ENCODE assay signal across 32 cellular contexts in the genomic region with DNA sequence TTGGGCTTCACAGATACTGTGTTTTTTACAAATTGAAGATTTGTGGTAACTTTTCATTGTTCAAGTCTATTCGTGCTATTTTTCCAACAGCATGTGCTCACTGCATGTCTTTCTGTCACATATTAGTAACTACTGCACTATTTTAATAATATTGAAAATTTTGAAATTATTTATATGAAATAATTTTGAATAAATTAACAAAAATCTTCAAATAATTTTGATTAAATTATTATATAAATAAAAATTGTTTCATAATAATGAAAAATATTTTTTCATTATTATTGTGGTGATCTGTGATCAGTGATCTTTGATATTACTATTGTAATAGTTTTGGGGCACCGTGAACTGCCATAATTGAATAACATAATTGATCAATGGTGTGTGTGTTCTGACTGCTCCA.
"Had no signal": no experiment of that assay in that cellular context is flagged by ENCODE, and none has a peak within 500 bp of the region (broad histone marks: within the 10 kb centered on the region; RNA-seq: fewer than 3 reads in every experiment).

No MANE protein-coding gene starts in this region.

- H3K36me3 Mint-ChIP-seq: activated CD4-positive, alpha-beta memory T cell treated with anti-CD3 and anti-CD28 coated beads for 36 hours; activated naive CD8-positive, alpha-beta T cell had no signal

- DNase-seq: activated CD4-positive, alpha-beta memory T cell treated with anti-CD3 and anti-CD28 coated beads for 36 hours; activated CD4-positive, alpha-beta T cell treated with anti-CD3 and anti-CD28 coated beads for 36 hours; activated CD4-positive, alpha-beta T cell treated with anti-CD3 and anti-CD28 coated beads, Interleukin-2, amount 10 ng/mL, durations not matched to agents 24 days and 14 days; activated CD4-positive, CD25-positive, alpha-beta regulatory T cell; activated CD4-positive, CD25-positive, alpha-beta regulatory T cell treated with anti-CD3 and anti-CD28 coated beads, Interleukin-2, amount 50 U/mL, for 72 hours; activated effector memory CD4-positive, alpha-beta T cell treated with Interleukin-2 at 50 U/mL for 16 hours; activated gamma-delta T cell treated with Interleukin-2 at 50 U/mL for 16 hours; activated naive CD4-positive, alpha-beta T cell treated with anti-CD3 and anti-CD28 coated beads, Interleukin-2, amount 50 U/mL, for 16 hours; activated naive CD4-positive, alpha-beta T cell treated with Interleukin-2 at 50 U/mL for 16 hours; activated T-cell treated with anti-CD3 and anti-CD28 coated beads, Interleukin-2, amount 50 U/mL, for 4 hours; amniotic stem cell; anterior cingulate cortex; brain microvascular endothelial cell; dorsolateral prefrontal cortex; effector memory CD4-positive, alpha-beta T cell; endodermal cell; erythroblast; foreskin keratinocyte; heart right ventricle; T-helper 1 cell; T-helper 17 cell; T1000 had no signal

- H3K4me3 Mint-ChIP-seq: activated CD4-positive, alpha-beta memory T cell treated with anti-CD3 and anti-CD28 coated beads for 36 hours; activated CD4-positive, alpha-beta T cell treated with anti-CD3 and anti-CD28 coated beads for 36 hours; activated CD4-positive, alpha-beta T cell treated with anti-CD3 and anti-CD28 coated beads, Interleukin-2, amount 10 ng/mL, durations not matched to agents 24 days and 14 days; activated naive CD8-positive, alpha-beta T cell; activated T-cell treated with anti-CD3 and anti-CD28 coated beads, Interleukin-2, amount 50 U/mL, for 4 hours; activated T-helper 17 cell treated with anti-CD3 and anti-CD28 coated beads, Interleukin-2, amount 50 U/mL, for 72 hours; central memory CD8-positive, alpha-beta T cell; dendritic cell treated with granulocyte-macrophage colony-stimulating factor and Interleukin-4, amounts not matched to agents 40 ng/mL and 50 ng/mL, for 4 days; endodermal cell; T-helper 17 cell; T-helper 2 cell treated with Interferon-gamma antibody and Interleukin-4, amounts not matched to agents 5 μg/mL and 100 μg/mL, for 36 hours had no signal

- H3K4me1 Mint-ChIP-seq: activated CD4-positive, alpha-beta T cell treated with anti-CD3 and anti-CD28 coated beads, Interleukin-2, amount 10 ng/mL, durations not matched to agents 24 days and 14 days; activated T-helper 17 cell treated with anti-CD3 and anti-CD28 coated beads, Interleukin-2, amount 50 U/mL, for 72 hours; central memory CD8-positive, alpha-beta T cell had no signal

- FAIRE-seq: bronchial epithelial cell had no signal

- H3K27me3 ChIP-seq: brain microvascular endothelial cell, dorsolateral prefrontal cortex, esophagus muscularis mucosa, foreskin keratinocyte, gastroesophageal sphincter, heart right ventricle had no signal

- H3K27ac Mint-ChIP-seq: activated CD4-positive, alpha-beta memory T cell treated with anti-CD3 and anti-CD28 coated beads for 36 hours; activated CD4-positive, alpha-beta T cell treated with anti-CD3 and anti-CD28 coated beads for 36 hours; activated CD4-positive, alpha-beta T cell treated with anti-CD3 and anti-CD28 coated beads, Interleukin-2, amount 10 ng/mL, durations not matched to agents 24 days and 14 days; activated naive CD8-positive, alpha-beta T cell; activated T-helper 17 cell treated with anti-CD3 and anti-CD28 coated beads, Interleukin-2, amount 50 U/mL, for 72 hours; dendritic cell treated with granulocyte-macrophage colony-stimulating factor and Interleukin-4, amounts not matched to agents 40 ng/mL and 50 ng/mL, for 4 days; endodermal cell; T-helper 17 cell; T-helper 2 cell treated with Interferon-gamma antibody and Interleukin-4, amounts not matched to agents 5 μg/mL and 100 μg/mL, for 36 hours had no signal

- H3K9me3 ChIP-seq: esophagus muscularis mucosa, gastroesophageal sphincter, heart right ventricle had no signal

- H3K4me3 ChIP-seq: coronary artery, dorsolateral prefrontal cortex, esophagus muscularis mucosa, gastroesophageal sphincter, heart right ventricle had no signal

- H3K27ac ChIP-seq: brain microvascular endothelial cell, coronary artery, dorsolateral prefrontal cortex, esophagus muscularis mucosa, foreskin keratinocyte, gastroesophageal sphincter, heart right ventricle, VCaP had no signal

- H3K9me3 Mint-ChIP-seq: activated CD4-positive, alpha-beta memory T cell treated with anti-CD3 and anti-CD28 coated beads for 36 hours; activated CD4-positive, alpha-beta T cell treated with anti-CD3 and anti-CD28 coated beads, Interleukin-2, amount 10 ng/mL, durations not matched to agents 24 days and 14 days; activated T-cell treated with anti-CD3 and anti-CD28 coated beads, Interleukin-2, amount 50 U/mL, for 4 hours; activated T-helper 17 cell treated with anti-CD3 and anti-CD28 coated beads, Interleukin-2, amount 50 U/mL, for 72 hours; central memory CD8-positive, alpha-beta T cell; dendritic cell treated with granulocyte-macrophage colony-stimulating factor and Interleukin-4, amounts not matched to agents 40 ng/mL and 50 ng/mL, for 4 days; endodermal cell; T-helper 2 cell treated with Interferon-gamma antibody and Interleukin-4, amounts not matched to agents 5 μg/mL and 100 μg/mL, for 36 hours had no signal

- H3K27me3 Mint-ChIP-seq: activated CD4-positive, alpha-beta T cell treated with anti-CD3 and anti-CD28 coated beads for 36 hours; activated naive CD8-positive, alpha-beta T cell; central memory CD8-positive, alpha-beta T cell; dendritic cell treated with granulocyte-macrophage colony-stimulating factor and Interleukin-4, amounts not matched to agents 40 ng/mL and 50 ng/mL, for 4 days had no signal

- H3K36me3 ChIP-seq: brain microvascular endothelial cell, esophagus muscularis mucosa, gastroesophageal sphincter, heart right ventricle had no signal

- ATAC-seq: activated CD4-positive, alpha-beta T cell treated with anti-CD3 and anti-CD28 coated beads for 36 hours; activated T-cell treated with anti-CD3 and anti-CD28 coated beads, Interleukin-2, amount 50 U/mL, for 4 hours; activated T-helper 17 cell treated with anti-CD3 and anti-CD28 coated beads, Interleukin-2, amount 50 U/mL, for 72 hours; foreskin keratinocyte; gastroesophageal sphincter; heart right ventricle; T-helper 17 cell had no signal
